8 cellular contexts compared by ENCODE assay signal in the genomic region with DNA sequence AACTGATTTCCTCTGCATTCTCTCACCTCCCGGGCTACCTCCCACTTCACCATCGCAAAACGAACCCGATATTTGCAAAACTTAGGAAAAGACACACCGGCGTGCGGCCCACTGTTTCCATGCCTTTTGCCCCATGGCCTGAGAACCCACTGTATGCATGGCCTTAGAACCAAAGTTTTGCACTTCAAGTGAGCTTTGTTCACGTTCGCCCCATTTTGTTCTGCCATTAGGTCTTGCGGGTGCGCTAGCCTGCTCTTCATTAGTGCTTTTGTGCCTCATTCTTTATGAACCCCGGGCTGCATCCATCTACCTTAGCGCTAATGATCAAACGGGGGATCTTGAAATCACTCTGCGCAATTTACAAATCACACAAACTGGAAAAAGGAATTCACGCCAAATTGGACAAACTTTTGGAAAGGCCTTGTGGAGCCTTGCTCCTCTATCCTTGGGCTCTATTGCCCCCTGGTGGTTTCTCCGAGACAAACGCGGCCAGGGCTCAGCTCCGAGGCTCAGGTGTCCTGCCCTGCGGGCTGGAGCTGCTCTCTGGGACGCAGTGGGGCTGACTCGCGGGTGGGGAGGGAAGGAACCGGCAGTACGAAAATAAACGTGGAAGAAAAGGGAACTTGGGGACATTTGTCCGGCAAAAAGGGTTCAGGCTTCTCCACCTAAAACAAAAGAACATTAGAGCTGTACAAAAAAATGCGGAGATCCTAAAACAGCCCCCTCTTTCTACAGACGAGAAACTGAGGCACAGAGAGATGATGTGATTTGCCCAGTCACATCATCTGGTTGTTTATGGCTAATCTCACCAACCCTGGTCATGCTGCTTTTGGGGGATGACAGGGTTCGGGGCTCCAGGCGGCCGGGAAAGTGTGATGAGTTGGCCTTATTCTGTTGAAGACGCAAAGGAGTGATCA.
A peak's percentile ranks its signal among the peaks of the same experiment; 100 is the strongest.
DNase-seq lines count a peak whose midpoint lies in the region; FAIRE-seq and TF ChIP-seq lines count a peak whose summit lies in the region.

No MANE protein-coding gene starts in this region.

- TF ChIP-seq EP300 in Ishikawa (IDR thresholded peaks at IDR 0.05; ENCODE audit: borderline replicate concordance): no peak

- peak overlapping the region; percentile 55 for H2BK15ac ChIP-seq in neuronal stem cell (ENCODE audit: low read length)

- H3K4me1 ChIP-seq in BLaER1 treated with 17β-estradiol and CSF1 and Interleukin-3, amounts not matched to agents 10 nM and 100 nM: peaks cover 8 to 14% (median 13%) of the 10 kb centered on the region in 10 experiments; a peak in 16 of 20 replicates
- H3K4me1 ChIP-seq in neuronal stem cell (ENCODE audit: control insufficient read depth in 2 of 2, insufficient read depth in 1 of 2, low read depth in 1 of 2, low read length in 2 of 2): peaks cover 17% of the 10 kb centered on the region in 2 donors

- no peak overlapping the region for H2BK12ac ChIP-seq in neuronal stem cell (ENCODE audit: low read length)

- H3K4ac ChIP-seq in neuronal stem cell (ENCODE audit: low read length): no peak overlapping the region

- H2BK5ac ChIP-seq in neuronal stem cell (ENCODE audit: low read length): no peak overlapping the region

- no peaks in the 10 kb centered on the region for H3K36me3 ChIP-seq in BLaER1 treated with 17β-estradiol and CSF1 and Interleukin-3, amounts not matched to agents 10 nM and 100 nM
- no peaks in the 10 kb centered on the region for H3K36me3 ChIP-seq in neuronal stem cell (replicated peaks in 1 of 2; ENCODE audit: control insufficient read depth in 2 of 2, insufficient read depth in 2 of 2, low read length in 2 of 2)

- FAIRE-seq in GM19239 (lab: Jason Lieb, UNC) (peak; percentile 92), RCC 7860 (lab: Jason Lieb, UNC) (peak; percentile 84)

- WGBS in neuronal stem cell (ENCODE audit: extremely low coverage in 2 of 2, insufficient read length in 2 of 2, insufficient replicate concordance in 1 of 2), 2 donors: no CpG with 5 or more reads among the region's 34 CpGs

- H3K18ac ChIP-seq in neuronal stem cell (ENCODE audit: low read length): peak overlapping the region; percentile 94

- H3K23ac ChIP-seq in neuronal stem cell (ENCODE audit: low read depth, low read length, poor library complexity): no peak overlapping the region

- H4K20me1 ChIP-seq in BLaER1 treated with 17β-estradiol and CSF1 and Interleukin-3, amounts not matched to agents 10 nM and 100 nM: peaks cover 0 to 48% (median 27%) of the 10 kb centered on the region in 11 experiments; a peak in 16 of 22 replicates

- H3K27ac ChIP-seq in BLaER1 treated with 17β-estradiol and CSF1 and Interleukin-3, amounts not matched to agents 10 nM and 100 nM: no peak overlapping the region
- H3K27ac ChIP-seq in neuronal stem cell (replicated peaks; ENCODE audit: low read length): no peak overlapping the region

- H3K27me3 ChIP-seq in BLaER1 treated with 17β-estradiol and CSF1 and Interleukin-3, amounts not matched to agents 10 nM and 100 nM: peaks cover 63 to 84% (median 75%) of the 10 kb centered on the region in 11 experiments
- H3K27me3 ChIP-seq in neuronal stem cell (ENCODE audit: control insufficient read depth in 3 of 3, insufficient read depth in 3 of 3, low read depth in 1 of 3, low read length in 3 of 3): peaks cover 0 to 13% (median 0%) of the 10 kb centered on the region in 3 experiments

- DNase-seq in GM19239 (ENCODE audit: insufficient read length, low spot score): peak; percentile 38
- peak; percentile 79 for DNase-seq in RCC 7860 (ENCODE audit: low spot score)
- DNase-seq in activated naive CD4-positive, alpha-beta T cell treated with Interleukin-2 at 50 U/mL for 16 hours: peak; percentile 49
- DNase-seq in germinal center (ENCODE audit: low spot score): peak; percentile 71
- DNase-seq in neuronal stem cell (ENCODE audit: low spot score): no peak
- peak; percentile 92 for DNase-seq in ureter (ENCODE audit: low spot score)

- peaks cover 9 to 20% (median 16%) of the 10 kb centered on the region in 11 experiments for H3K9me3 ChIP-seq in BLaER1 treated with 17β-estradiol and CSF1 and Interleukin-3, amounts not matched to agents 10 nM and 100 nM (replicated peaks in 1 of 11)
- no peaks in the 10 kb centered on the region for H3K9me3 ChIP-seq in neuronal stem cell (replicated peaks in 1 of 2; ENCODE audit: control insufficient read depth in 2 of 2, insufficient read depth in 1 of 2, low read depth in 1 of 2, low read length in 2 of 2)

- no peak overlapping the region for H4K91ac ChIP-seq in neuronal stem cell (ENCODE audit: low read depth, low read length, poor library complexity)

- H3K4me3 ChIP-seq in BLaER1 treated with 17β-estradiol and CSF1 and Interleukin-3, amounts not matched to agents 10 nM and 100 nM: peak overlapping the region; percentile 21 to 66 (median 51); a peak in 19 of 20 replicates
- H3K4me3 ChIP-seq in neuronal stem cell (ENCODE audit: low read length in 2 of 2): peak overlapping the region in 1 of 2 donors; percentile 28

- peak overlapping the region in 4 of 11 experiments; percentile 5 to 47 (median 28); a peak in 4 of 22 replicates for H3K9ac ChIP-seq in BLaER1 treated with 17β-estradiol and CSF1 and Interleukin-3, amounts not matched to agents 10 nM and 100 nM
- no peak overlapping the region for H3K9ac ChIP-seq in neuronal stem cell (ENCODE audit: low read depth, low read length, poor library complexity)

- H4K8ac ChIP-seq in neuronal stem cell (ENCODE audit: low read depth, low read length): no peak overlapping the region

- no peak overlapping the region for H3K14ac ChIP-seq in neuronal stem cell (ENCODE audit: low read length)

- H3K4me2 ChIP-seq in BLaER1 treated with 17β-estradiol and CSF1 and Interleukin-3, amounts not matched to agents 10 nM and 100 nM: peak overlapping the region; percentile 55 to 96 (median 78)
- H3K4me2 ChIP-seq in neuronal stem cell (ENCODE audit: insufficient read depth, low read length, poor library complexity, severe bottlenecking): peak overlapping the region; percentile 75

- TF ChIP-seq RAD21 in Ishikawa (IDR thresholded peaks at IDR 0.05; ENCODE audit: low read depth): peak; percentile 72

- peak overlapping the region; percentile 16 for H2AK5ac ChIP-seq in neuronal stem cell (ENCODE audit: low read depth, low read length)

- no peaks in the 10 kb centered on the region for H3K79me1 ChIP-seq in neuronal stem cell (ENCODE audit: low read depth, low read length)

- peak overlapping the region; percentile 47 for H2AFZ ChIP-seq in neuronal stem cell (ENCODE audit: low read length)

- H2BK120ac ChIP-seq in neuronal stem cell (ENCODE audit: low read depth, low read length): peak overlapping the region; percentile 78

TF ChIP-seq in Ishikawa, 13 proteins besides CTCF, POLR2A, EP300 and RAD21:
- TF ChIP-seq ZBTB7A (IDR thresholded peaks at IDR 0.05; ENCODE audit: low read depth): no peak
- no peak for TF ChIP-seq EGR1 (IDR thresholded peaks at IDR 0.05)
- TF ChIP-seq FOXM1 (IDR thresholded peaks at IDR 0.05; ENCODE audit: borderline replicate concordance, low read depth): no peak
